Comparison of ENCODE assay signal across 17 cellular contexts in genomic region chr5:149684371-149684770, GRCh38.
"Had no signal": no experiment of that assay in that cellular context is flagged by ENCODE, and none has a peak within 500 bp of the region (broad histone marks: within the 10 kb centered on the region; RNA-seq: fewer than 3 reads in every experiment).

No MANE protein-coding gene starts in this region.

- H3K4me3 ChIP-seq: dorsolateral prefrontal cortex, gastrocnemius medialis, mucosa of descending colon, stomach, thoracic aorta, transverse colon had no signal

- H3K9me3 ChIP-seq: gastrocnemius medialis, mucosa of descending colon, neutrophil, stomach, thoracic aorta, transverse colon had no signal

- H3K4me3 Mint-ChIP-seq: immature natural killer cell; naive thymus-derived CD8-positive, alpha-beta T cell had no signal

- H3K36me3 ChIP-seq: gastrocnemius medialis, neutrophil, stomach, thoracic aorta, transverse colon had no signal

- H3K27ac ChIP-seq: dorsolateral prefrontal cortex, gastrocnemius medialis, neutrophil, thoracic aorta, transverse colon had no signal

- H3K4me1 ChIP-seq: transverse colon had no signal

- ATAC-seq: esophagus mucosa; gastrocnemius medialis; mucosa of descending colon; naive thymus-derived CD8-positive, alpha-beta T cell; sciatic nerve had no signal

- DNase-seq: cortex of kidney; dorsolateral prefrontal cortex; effector CD8-positive, alpha-beta T cell; gastrocnemius medialis; immature natural killer cell; mammary epithelial cell; mucosa of descending colon; naive thymus-derived CD8-positive, alpha-beta T cell; stimulated activated CD4-positive, alpha-beta T cell treated with anti-CD3 and anti-CD28 coated beads, Interleukin-2, amount 100 ng/mL, for 24 hours; stimulated activated naive CD4-positive, alpha-beta T cell; stomach; substantia nigra; transverse colon had no signal

- H3K9me3 Mint-ChIP-seq: immature natural killer cell; naive thymus-derived CD8-positive, alpha-beta T cell had no signal

- H3K4me1 Mint-ChIP-seq: immature natural killer cell had no signal

- H3K27ac Mint-ChIP-seq: naive thymus-derived CD8-positive, alpha-beta T cell had no signal

- H3K36me3 Mint-ChIP-seq: immature natural killer cell; naive thymus-derived CD8-positive, alpha-beta T cell had no signal

- H3K27me3 ChIP-seq: gastrocnemius medialis, neutrophil, stomach, transverse colon had no signal
